8 cellular contexts compared by ENCODE assay signal in genomic region chrX:48917139-48917980, GRCh38. TPM values are rescaled to one million over a fixed set of nuclear protein-coding genes. Genes with fewer than 3 reads are reported as not detected.
DNase-seq lines count a peak whose midpoint lies in the region; ATAC-seq and TF ChIP-seq lines count a peak whose summit lies in the region.

No MANE protein-coding gene starts in this region.

- H3K4me3 ChIP-seq in osteoblast (ENCODE audit: insufficient read depth, low read length) (peak overlapping the region; percentile 25), thoracic aorta (peak overlapping the region; percentile 82)

- ATAC-seq in SK-N-SH treated with all-trans-retinoic acid at 6 μM for 48 hours: peak; percentile 68
- peak; percentile 49 to 50 for ATAC-seq in activated naive CD4-positive, alpha-beta T cell treated with anti-CD3 and anti-CD28 coated beads, Interleukin-2, amount 50 U/mL, for 72 hours
- peak; percentile 71 for ATAC-seq in thoracic aorta (ENCODE audit: insufficient number of reproducible peaks, low FRiP score, low read depth)

- no peaks in the 10 kb centered on the region for H4K20me1 ChIP-seq in osteoblast (ENCODE audit: insufficient read depth, low read length)

- DNase-seq in DMS53 (lab: John Stamatoyannopoulos, UW) (peak; percentile 95), H4 (ENCODE audit: low spot score) (peak; percentile 91), NCI-H1048 (lab: John Stamatoyannopoulos, UW) (peak; percentile 30), glomerular endothelial cell (ENCODE audit: extremely low read depth, low read depth, low spot score) (peak; percentile 58), osteoblast (ENCODE audit: insufficient read length, low spot score, missing footprints) (peak; percentile 95), thoracic aorta (ENCODE audit: low spot score) (peak; percentile 77)
- DNase-seq in activated naive CD4-positive, alpha-beta T cell treated with anti-CD3 and anti-CD28 coated beads, Interleukin-2, amount 50 U/mL, for 72 hours (ENCODE audit: low spot score in 2 of 2): peak; percentile 82 to 91

- TF ChIP-seq CTCF in osteoblast (IDR thresholded peaks at IDR 0.05; ENCODE audit: extremely low read depth, low read depth, low read length) (peak; percentile 96), thoracic aorta (IDR thresholded peaks at IDR 0.05) (peak; percentile 88)

- H3K4me2 ChIP-seq in osteoblast (ENCODE audit: insufficient read depth, low read length): peak overlapping the region; percentile 45

- H3K36me3 ChIP-seq in osteoblast (ENCODE audit: insufficient read depth, low read length) (peaks cover 13% of the 10 kb centered on the region), thoracic aorta (no peaks in the 10 kb centered on the region)

- H2AFZ ChIP-seq in osteoblast (ENCODE audit: low read length): no peak overlapping the region

- H3K9me3 ChIP-seq in osteoblast (ENCODE audit: low read depth, low read length) (no peaks in the 10 kb centered on the region), thoracic aorta (no peaks in the 10 kb centered on the region)

- H3K27ac ChIP-seq in osteoblast (ENCODE audit: low read depth, low read length): peak overlapping the region; percentile 41
- peak overlapping the region in 1 of 2 donors; percentile 74 for H3K27ac ChIP-seq in thoracic aorta

- H3K79me2 ChIP-seq in osteoblast (ENCODE audit: insufficient read depth, low read length): peaks cover 3% of the 10 kb centered on the region

- H3K4me1 ChIP-seq in osteoblast (ENCODE audit: insufficient read depth, low read length) (peaks cover 11% of the 10 kb centered on the region), thoracic aorta (ENCODE audit: control insufficient read depth in 1 of 2, low read depth in 2 of 2) (peaks cover 0 to 5% of the 10 kb centered on the region in 2 donors)

- peak overlapping the region; percentile 99 for H3K27ac Mint-ChIP-seq in activated naive CD4-positive, alpha-beta T cell treated with anti-CD3 and anti-CD28 coated beads, Interleukin-2, amount 50 U/mL, for 72 hours

- H3K36me3 Mint-ChIP-seq in activated naive CD4-positive, alpha-beta T cell treated with anti-CD3 and anti-CD28 coated beads, Interleukin-2, amount 50 U/mL, for 72 hours: peaks cover 57 to 67% of the 10 kb centered on the region in 2 donors

- H3K9me3 Mint-ChIP-seq in activated naive CD4-positive, alpha-beta T cell treated with anti-CD3 and anti-CD28 coated beads, Interleukin-2, amount 50 U/mL, for 72 hours: no peaks in the 10 kb centered on the region

- H3K27me3 ChIP-seq in osteoblast (ENCODE audit: insufficient read depth, low read length) (no peaks in the 10 kb centered on the region), thoracic aorta (replicated peaks; ENCODE audit: insufficient read depth) (no peaks in the 10 kb centered on the region)

TF ChIP-seq in SK-N-SH treated with all-trans-retinoic acid at 6 μM for 48 hours, 23 proteins besides CTCF, POLR2A, EP300 and RAD21:
- no peak for TF ChIP-seq PPARA (CRISPR knock-in tag; IDR thresholded peaks at IDR 0.05; ENCODE audit: borderline replicate concordance)
- TF ChIP-seq PATZ1 (CRISPR knock-in tag; IDR thresholded peaks at IDR 0.05; ENCODE audit: borderline replicate concordance): peak; percentile 26; the same call in 1 of the 2 replicates

RNA-seq across cellular contexts. Expression of gene PIM2, which starts 1.5 kb away (rescaled TPM):
- 10.8 and 11.9 TPM in 2 replicates for total RNA-seq in H4 (2014; rRNA removed; shearing (Covaris generic))
- total RNA-seq in activated naive CD4-positive, alpha-beta T cell treated with anti-CD3 and anti-CD28 coated beads, Interleukin-2, amount 50 U/mL, for 72 hours: 100 to 1,000 TPM; 264 to 357 TPM
- 5.3 TPM in 2 replicates for total RNA-seq in glomerular endothelial cell
- 4.3 and 4.7 TPM in 2 replicates for total RNA-seq in osteoblast
- 10 to 100 TPM; 14.8 to 21.9 TPM for total RNA-seq in thoracic aorta

RNA-seq across cellular contexts. Expression of gene SLC35A2, which starts 5.9 kb away (rescaled TPM):
- 23.2 and 32.8 TPM in 2 replicates for total RNA-seq in H4 (2014; rRNA removed; shearing (Covaris generic))
- total RNA-seq in activated naive CD4-positive, alpha-beta T cell treated with anti-CD3 and anti-CD28 coated beads, Interleukin-2, amount 50 U/mL, for 72 hours: 10 to 100 TPM; 18.3 to 22.2 TPM
- total RNA-seq in glomerular endothelial cell: 14.1 and 27.3 TPM in 2 replicates
- 15.3 and 15.6 TPM in 2 replicates for total RNA-seq in osteoblast
- 10 to 100 TPM; 12.8 to 30.7 TPM for total RNA-seq in thoracic aorta

RNA-seq across cellular contexts. Expression of gene PQBP1, which starts 19.6 kb away (rescaled TPM):
- total RNA-seq in H4 (2014; rRNA removed; shearing (Covaris generic)): 53.0 and 61.4 TPM in 2 replicates
- 10 to 100 TPM; 77.2 to 79.3 TPM for total RNA-seq in activated naive CD4-positive, alpha-beta T cell treated with anti-CD3 and anti-CD28 coated beads, Interleukin-2, amount 50 U/mL, for 72 hours
- 51.3 and 57.9 TPM in 2 replicates for total RNA-seq in glomerular endothelial cell
- total RNA-seq in osteoblast: 32.9 and 33.6 TPM in 2 replicates
- 10 to 100 TPM; 37.5 to 60.2 TPM for total RNA-seq in thoracic aorta

RNA-seq across cellular contexts. Expression of gene TIMM17B, which starts 19.8 kb away (rescaled TPM):
- 59.1 and 61.2 TPM in 2 replicates for total RNA-seq in H4 (2014; rRNA removed; shearing (Covaris generic))
- total RNA-seq in activated naive CD4-positive, alpha-beta T cell treated with anti-CD3 and anti-CD28 coated beads, Interleukin-2, amount 50 U/mL, for 72 hours: 10 to 100 TPM; 61.4 to 86.4 TPM
- total RNA-seq in glomerular endothelial cell (32.7 and 34.2 TPM in 2 replicates), osteoblast (20.6 and 24.2 TPM in 2 replicates), thoracic aorta (10 to 100 TPM; 30.0 to 52.0 TPM)

RNA-seq across cellular contexts. Expression of gene OTUD5, which starts 40.0 kb away (rescaled TPM):
- total RNA-seq in H4 (2014; rRNA removed; shearing (Covaris generic)): 22.3 and 34.2 TPM in 2 replicates
- 10 to 100 TPM; 76.8 to 82.4 TPM for total RNA-seq in activated naive CD4-positive, alpha-beta T cell treated with anti-CD3 and anti-CD28 coated beads, Interleukin-2, amount 50 U/mL, for 72 hours
- total RNA-seq in glomerular endothelial cell (43.6 and 53.3 TPM in 2 replicates), osteoblast (31.2 and 33.7 TPM in 2 replicates), thoracic aorta (10 to 100 TPM; 28.4 to 40.5 TPM)

Comparison
In these comparisons a context has a peak if more than half of its experiments do, and no peak if none do; other contexts are left out.
1. DNase-seq: peak in every context shown above with its lines; median percentile 95 in DMS53; 95 in osteoblast; 91 in H4; 86 in activated naive CD4-positive, alpha-beta T cell treated with anti-CD3 and anti-CD28 coated beads, Interleukin-2, amount 50 U/mL, for 72 hours; 77 in thoracic aorta; 58 in glomerular endothelial cell; 30 in NCI-H1048.
2. RNA of gene PIM2, which starts 1.5 kb away (total RNA-seq): 264 to 357 TPM in activated naive CD4-positive, alpha-beta T cell treated with anti-CD3 and anti-CD28 coated beads, Interleukin-2, amount 50 U/mL, for 72 hours; 14.8 to 21.9 TPM in thoracic aorta, 10.8 to 11.9 TPM in H4, 5.3 TPM in glomerular endothelial cell and 4.3 to 4.7 TPM in osteoblast; every median in the first group is over 10 times any median in the second.
3. Peak in every context shown above with its lines, with median percentiles within 50 percentile points of each other: ATAC-seq.